9 cellular contexts compared by ENCODE assay signal in genomic region chr18:59885579-59886163, GRCh38. TPM values are rescaled to one million over a fixed set of nuclear protein-coding genes. Genes with fewer than 3 reads are reported as not detected.
DNase-seq lines count a peak whose midpoint lies in the region; ATAC-seq and TF ChIP-seq lines count a peak whose summit lies in the region.
"Had no signal": no experiment of that assay in that cellular context is flagged by ENCODE, and none has a peak within 500 bp of the region (broad histone marks: within the 10 kb centered on the region; RNA-seq: fewer than 3 reads in every experiment).

No MANE protein-coding gene starts in this region.

- H3K9me3 ChIP-seq in Peyer's patch = no peaks in the 10 kb centered on the region
- H3K9me3 ChIP-seq: upper lobe of left lung had no signal

- peak; percentile 47 for DNase-seq in stimulated activated CD4-positive, alpha-beta T cell treated with anti-CD3 and anti-CD28 coated beads, Interleukin-15, amount 100 ng/mL, for 24 hours
- DNase-seq in stimulated activated CD4-positive, alpha-beta T cell treated with anti-CD3 and anti-CD28 coated beads, Interleukin-4, amount 100 ng/mL, for 1 hour = no peak
- DNase-seq in Peyer's patch = peak in 1 of 3 donors; percentile 36
- DNase-seq in dermis blood vessel endothelial cell = peak; percentile 65
- DNase-seq in activated gamma-delta T cell treated with Interleukin-2 at 50 U/mL for 16 hours = no peak
- DNase-seq in lower leg skin (ENCODE audit: low spot score in 2 of 2) = no peak
- no peak for DNase-seq in cardiac septum (ENCODE audit: low spot score)
- DNase-seq: upper lobe of left lung had no signal

- peak overlapping the region in 3 of 4 donors; percentile 6 to 46 (median 37) for H3K27ac ChIP-seq in Peyer's patch
- H3K27ac ChIP-seq: upper lobe of left lung had no signal

- intact Hi-C loops in lower leg skin (cut with DNase I; ENCODE audit: low total_unique reads) = no loop called here
- intact Hi-C loops in cardiac septum (cut with DNase I) = no loop called here

- no peaks in the 10 kb centered on the region for H3K27me3 ChIP-seq in Peyer's patch
- H3K27me3 ChIP-seq: upper lobe of left lung had no signal

- ATAC-seq in HG02885 (IDR thresholded peaks at IDR 0.05; ENCODE audit: poor library complexity, unreplicated experiment) = peak; percentile 92

- H3K36me3 ChIP-seq in Peyer's patch = no peaks in the 10 kb centered on the region
- H3K36me3 ChIP-seq: upper lobe of left lung had no signal

- TF ChIP-seq POLR2A in Peyer's patch (IDR thresholded peaks at IDR 0.05) = no peak
- no peak for TF ChIP-seq POLR2A in lower leg skin (IDR thresholded peaks at IDR 0.05)

- WGBS in lower leg skin, 2 donors = 43 to 46% methylated on average over 6 of the region's 6 CpGs

- TF ChIP-seq CTCF in Peyer's patch (IDR thresholded peaks at IDR 0.05) (no peak), lower leg skin (IDR thresholded peaks at IDR 0.05) (no peak)

- H3K4me3 ChIP-seq in Peyer's patch (no peak overlapping the region), lower leg skin (ENCODE audit: low read depth, poor library complexity, severe bottlenecking) (no peak overlapping the region)
- H3K4me3 ChIP-seq: upper lobe of left lung had no signal

- peaks cover 0 to 16% (median 7%) of the 10 kb centered on the region in 4 donors for H3K4me1 ChIP-seq in Peyer's patch

RNA-seq across cellular contexts. Expression of gene PMAIP1, which starts 14.1 kb away (rescaled TPM):
- total RNA-seq in Peyer's patch (1 to 10 TPM in 2 of 4 donors, under 1 TPM in 1, not detected in 1; 0.94 to 2.5 (median 1.4) TPM), dermis blood vessel endothelial cell (11.7 and 14.3 TPM in 2 replicates), lower leg skin (10 to 100 TPM; 11.8 to 34.3 (median 20.8) TPM), cardiac septum (0.35 TPM)

Comparison
In these comparisons a context has a peak if more than half of its experiments do, and no peak if none do; other contexts are left out.
1. DNase-seq: peak in stimulated activated CD4-positive, alpha-beta T cell treated with anti-CD3 and anti-CD28 coated beads, Interleukin-15, amount 100 ng/mL, for 24 hours (single experiment) and dermis blood vessel endothelial cell (single experiment); none in stimulated activated CD4-positive, alpha-beta T cell treated with anti-CD3 and anti-CD28 coated beads, Interleukin-4, amount 100 ng/mL, for 1 hour (single experiment), activated gamma-delta T cell treated with Interleukin-2 at 50 U/mL for 16 hours (single experiment), lower leg skin (0 of 2) and cardiac septum (single experiment).